Comparison of ENCODE assay signal across 8 cellular contexts in the genomic region with DNA sequence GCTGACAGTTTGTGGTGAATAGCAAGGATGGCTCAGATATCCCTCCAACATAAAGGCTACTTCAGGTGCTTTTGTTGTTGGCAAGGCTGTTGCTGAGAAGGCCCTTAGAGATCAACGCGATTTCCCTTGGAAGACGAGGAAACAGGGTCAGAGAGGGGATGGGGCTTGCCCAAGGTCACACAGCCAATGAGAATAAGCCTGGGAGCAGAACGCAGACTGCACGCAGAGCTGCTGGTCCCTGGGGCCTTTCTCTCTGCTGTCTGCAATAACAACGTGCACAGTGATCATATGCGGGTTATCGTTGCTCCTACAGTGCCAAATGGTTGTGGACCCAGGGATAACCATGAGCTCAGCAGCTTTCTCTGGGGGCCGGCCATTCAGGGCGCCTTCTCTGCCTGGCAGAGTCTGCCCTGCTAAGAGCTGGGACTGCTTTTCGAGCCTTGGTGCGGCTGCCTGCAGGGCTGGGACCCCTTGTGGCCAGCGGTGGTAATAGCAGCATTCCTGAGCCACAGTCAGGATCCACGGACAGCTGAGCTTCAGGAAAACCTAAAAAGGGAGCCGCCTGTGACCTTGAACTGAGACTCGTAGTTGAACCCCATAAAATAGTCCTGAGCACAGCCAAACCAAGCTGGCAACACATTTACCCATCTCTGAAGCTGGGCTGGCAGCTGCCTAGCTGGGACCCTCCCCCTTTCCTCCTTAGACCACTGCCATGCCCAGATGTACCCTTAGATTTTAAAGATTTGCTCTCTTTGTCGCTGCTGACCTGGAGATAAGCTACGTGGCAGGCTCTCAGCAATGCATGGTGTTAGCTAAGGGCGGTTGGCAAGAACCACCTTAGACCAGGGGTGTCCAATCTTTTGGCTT. TPM values are rescaled to one million over a fixed set of nuclear protein-coding genes. Genes with fewer than 3 reads are reported as not detected.
DNase-seq lines count a peak whose midpoint lies in the region; ATAC-seq and TF ChIP-seq lines count a peak whose summit lies in the region.

No MANE protein-coding gene starts in this region.

- H3K27me3 ChIP-seq in BLaER1 (no peaks in the 10 kb centered on the region), esophagus squamous epithelium (no peaks in the 10 kb centered on the region)

- H3K9me3 ChIP-seq in BLaER1 = no peaks in the 10 kb centered on the region
- H3K9me3 ChIP-seq in esophagus squamous epithelium = no peaks in the 10 kb centered on the region

- H3K4me3 ChIP-seq in BLaER1 (no peak overlapping the region), esophagus squamous epithelium (no peak overlapping the region)

- ATAC-seq in GM21619 (IDR thresholded peaks at IDR 0.05; ENCODE audit: unreplicated experiment) = peak; percentile 53
- peak in 1 of 2 donors; percentile 33 for ATAC-seq in naive B cell (ENCODE audit: low read depth in 2 of 2)
- no peak for ATAC-seq in GM18511 (IDR thresholded peaks at IDR 0.05; ENCODE audit: unreplicated experiment)

- H3K4me1 ChIP-seq in BLaER1 = peaks cover 13% of the 10 kb centered on the region
- peaks cover 0 to 14% (median 10%) of the 10 kb centered on the region in 3 donors for H3K4me1 ChIP-seq in esophagus squamous epithelium

- peaks cover 0 to 4% (median 0%) of the 10 kb centered on the region in 3 donors for H3K4me1 Mint-ChIP-seq in naive B cell

- peak overlapping the region in 2 of 6 donors; percentile 21 to 68 for H3K27ac Mint-ChIP-seq in naive B cell

- no peaks in the 10 kb centered on the region for H3K27me3 Mint-ChIP-seq in naive B cell

- TF ChIP-seq CTCF in esophagus squamous epithelium (IDR thresholded peaks at IDR 0.05) = peak; percentile 78 to 93 (median 88)

- peaks cover 0 to 6% of the 10 kb centered on the region in 2 donors for H3K36me3 Mint-ChIP-seq in naive B cell

- DNase-seq in NCI-H82 treated with DMSO at 0.1 percent for 48 hours (lab: John Stamatoyannopoulos, UW; ENCODE audit: unreplicated experiment) (peak; percentile 40), activated T-cell treated with anti-CD3 and anti-CD28 coated beads for 24 hours (ENCODE audit: low read depth) (peak; percentile 42), esophagus squamous epithelium (lab: John Stamatoyannopoulos, UW) (no peak), naive B cell (peak; percentile 9)
- peak; percentile 47 for DNase-seq in stimulated activated naive CD4-positive, alpha-beta T cell treated with Interleukin-2 at 50 U/mL for 16 hours (lab: John Stamatoyannopoulos, UW)

- H3K36me3 ChIP-seq in BLaER1 (peaks cover 22% of the 10 kb centered on the region), esophagus squamous epithelium (peaks cover 0 to 33% (median 0%) of the 10 kb centered on the region in 3 donors)

- 0 out of 2 replicates have a peak overlapping the region, but pooled peaks have one; percentile 29 for H3K9ac ChIP-seq in BLaER1

- intact Hi-C loops in esophagus squamous epithelium (cut with DNase I) = no loop called here

- H3K4me3 Mint-ChIP-seq in naive B cell = peak overlapping the region in 1 of 8 donors; percentile 35

- H3K4me2 ChIP-seq in BLaER1 = no peak overlapping the region

- 20 to 38% methylated on average over 11 to 12 of the region's 19 CpGs for WGBS in esophagus squamous epithelium, 2 donors

- no peaks in the 10 kb centered on the region for H4K20me1 ChIP-seq in BLaER1

- no peaks in the 10 kb centered on the region for H3K9me3 Mint-ChIP-seq in naive B cell

- H3K27ac ChIP-seq in BLaER1 = no peak overlapping the region
- peak overlapping the region in 3 of 4 donors; percentile 9 to 63 (median 32) for H3K27ac ChIP-seq in esophagus squamous epithelium

- TF ChIP-seq POLR2A in esophagus squamous epithelium (IDR thresholded peaks at IDR 0.05) = no peak

RNA-seq across cellular contexts. Expression of a gene that starts 39.8 kb away (rescaled TPM):
- not detected for total RNA-seq in esophagus squamous epithelium
- not detected for polyA plus RNA-seq in naive B cell (ENCODE audit: low read depth in 6 of 6)
